ENCODE assay signal across 17 cellular contexts in genomic region chr12:103373088-103373523, GRCh38.
A peak's percentile ranks its signal among the peaks of the same experiment; 100 is the strongest.
DNase-seq lines count a peak whose midpoint lies in the region; ATAC-seq and TF ChIP-seq lines count a peak whose summit lies in the region.
"Had no signal": no experiment of that assay in that cellular context is flagged by ENCODE, and none has a peak within 500 bp of the region (broad histone marks: within the 10 kb centered on the region; RNA-seq: fewer than 3 reads in every experiment).

No MANE protein-coding gene starts in this region.

- H3K9me3 ChIP-seq in prostate gland: no peaks in the 10 kb centered on the region
- H3K9me3 ChIP-seq: BE2C, body of pancreas, esophagus muscularis mucosa, Peyer's patch had no signal

- TF ChIP-seq CTCF in prostate gland (IDR thresholded peaks at IDR 0.05): no peak

- H3K27ac ChIP-seq in prostate gland: no peak overlapping the region
- H3K27ac ChIP-seq: body of pancreas, esophagus muscularis mucosa, heart right ventricle, Peyer's patch, WERI-Rb-1 had no signal

- intact Hi-C loops in prostate gland (cut with DNase I): no loop called here

- H3K36me3 ChIP-seq in prostate gland: no peaks in the 10 kb centered on the region
- H3K36me3 ChIP-seq: BE2C, esophagus muscularis mucosa, heart right ventricle, Peyer's patch, WERI-Rb-1 had no signal

- no peaks in the 10 kb centered on the region for H3K27me3 ChIP-seq in prostate gland (replicated peaks; ENCODE audit: insufficient read depth)
- H3K27me3 ChIP-seq: BE2C, body of pancreas, esophagus muscularis mucosa, heart right ventricle, Peyer's patch had no signal

- 42% methylated on average over 4 of the region's 4 CpGs for WGBS in prostate gland

- no peak for TF ChIP-seq POLR2A in prostate gland (IDR thresholded peaks at IDR 0.05)

- peak; percentile 41 for ATAC-seq in GM18511 (IDR thresholded peaks at IDR 0.05; ENCODE audit: unreplicated experiment)
- no peak for ATAC-seq in HG03280 (IDR thresholded peaks at IDR 0.05; ENCODE audit: unreplicated experiment)
- ATAC-seq in HG03108 (IDR thresholded peaks at IDR 0.05; ENCODE audit: unreplicated experiment): no peak
- ATAC-seq: body of pancreas; heart right ventricle; stimulated activated memory B cell treated with anti-CD40 and anti-IgM and Interleukin-4, amounts not matched to agents 10 μg/mL and 1 μg/mL and 100 μg/mL, for 72 hours had no signal

- H3K4me1 ChIP-seq in prostate gland (replicated peaks): no peaks in the 10 kb centered on the region
- H3K4me1 ChIP-seq: BE2C, esophagus muscularis mucosa, heart right ventricle, Peyer's patch had no signal

- H3K4me3 ChIP-seq in prostate gland: no peak overlapping the region
- H3K4me3 ChIP-seq: body of pancreas, esophagus muscularis mucosa, heart right ventricle, Peyer's patch had no signal

- DNase-seq in NCI-H187 (lab: John Stamatoyannopoulos, UW) (peak; percentile 67 to 69), NCI-H748 (lab: John Stamatoyannopoulos, UW; ENCODE audit: unreplicated experiment) (peak; percentile 99), prostate gland (ENCODE audit: low spot score) (peak; percentile 30), EL (no peak)
- DNase-seq: activated effector memory CD4-positive, alpha-beta T cell treated with anti-CD3 and anti-CD28 coated beads, Interleukin-2, amount 50 U/mL, for 16 hours; BE2C; heart right ventricle; kidney; NCI-H526; Peyer's patch; WERI-Rb-1 had no signal
